ENCODE assay signal across 13 cellular contexts in genomic region chr3:66239513-66240135, GRCh38. TPM values are rescaled to one million over a fixed set of nuclear protein-coding genes. Genes with fewer than 3 reads are reported as not detected.
DNase-seq lines count a peak whose midpoint lies in the region; ATAC-seq lines count a peak whose summit lies in the region.
"Had no signal": no experiment of that assay in that cellular context is flagged by ENCODE, and none has a peak within 500 bp of the region (broad histone marks: within the 10 kb centered on the region; RNA-seq: fewer than 3 reads in every experiment).

No MANE protein-coding gene starts in this region.

- H3K36me3 Mint-ChIP-seq in activated naive CD4-positive, alpha-beta T cell treated with anti-CD3 and anti-CD28 coated beads for 36 hours (ENCODE audit: low read depth) = peaks cover 67% of the 10 kb centered on the region
- peaks cover 54% of the 10 kb centered on the region for H3K36me3 Mint-ChIP-seq in activated naive CD4-positive, alpha-beta T cell treated with anti-CD3 and anti-CD28 coated beads, Interleukin-2, amount 10 ng/mL, durations not matched to agents 7 days and 5 days
- peaks cover 33 to 67% (median 60%) of the 10 kb centered on the region in 3 donors for H3K36me3 Mint-ChIP-seq in naive thymus-derived CD8-positive, alpha-beta T cell

- ATAC-seq in GM21447 (IDR thresholded peaks at IDR 0.05; ENCODE audit: unreplicated experiment) (peak; percentile 51), sciatic nerve (no peak)
- peak; percentile 25 to 67 for ATAC-seq in naive thymus-derived CD8-positive, alpha-beta T cell

- H3K4me1 Mint-ChIP-seq in activated naive CD4-positive, alpha-beta T cell treated with anti-CD3 and anti-CD28 coated beads for 36 hours (ENCODE audit: low read depth) = peaks cover 30% of the 10 kb centered on the region
- H3K4me1 Mint-ChIP-seq in activated naive CD4-positive, alpha-beta T cell treated with anti-CD3 and anti-CD28 coated beads, Interleukin-2, amount 10 ng/mL, durations not matched to agents 7 days and 5 days = peaks cover 12% of the 10 kb centered on the region
- peaks cover 2 to 18% (median 13%) of the 10 kb centered on the region in 4 donors for H3K4me1 Mint-ChIP-seq in naive thymus-derived CD8-positive, alpha-beta T cell

- CTCF ChIA-PET in activated naive CD4-positive, alpha-beta T cell treated with anti-CD3 and anti-CD28 coated beads for 36 hours (lab: Charles Lee) = interaction anchor here (0.6 to 1.5 kb wide), 5 partner anchors 12 to 21 kb away, joined by 3 to 5 read pairs (median 3); no protein-coding TSS in a partner anchor
- CTCF ChIA-PET in activated naive CD4-positive, alpha-beta T cell treated with anti-CD3 and anti-CD28 coated beads, Interleukin-2, amount 10 ng/mL, durations not matched to agents 7 days and 5 days (lab: Charles Lee) = interaction anchor here (1.4 kb wide), 1 partner anchor 15 kb away, joined by 7 read pairs; no protein-coding TSS in a partner anchor

- intact Hi-C loops in activated naive CD4-positive, alpha-beta T cell treated with anti-CD3 and anti-CD28 coated beads for 36 hours (cut with micrococcal nuclease) = loop anchor here (1.0 kb wide), 5 partner anchors 11 to 233 kb away; no protein-coding TSS in a partner anchor
- intact Hi-C loops in sciatic nerve (cut with DNase I) = no loop called here

- POLR2A ChIA-PET in naive thymus-derived CD8-positive, alpha-beta T cell (lab: Charles Lee) = no interaction called here

- peak overlapping the region; percentile 5 for H3K4me3 Mint-ChIP-seq in activated naive CD4-positive, alpha-beta T cell treated with anti-CD3 and anti-CD28 coated beads for 36 hours
- H3K4me3 Mint-ChIP-seq in activated naive CD4-positive, alpha-beta T cell treated with anti-CD3 and anti-CD28 coated beads, Interleukin-2, amount 10 ng/mL, durations not matched to agents 7 days and 5 days = no peak overlapping the region
- H3K4me3 Mint-ChIP-seq in naive thymus-derived CD8-positive, alpha-beta T cell = no peak overlapping the region

- H3K9me3 Mint-ChIP-seq in activated naive CD4-positive, alpha-beta T cell treated with anti-CD3 and anti-CD28 coated beads for 36 hours = peaks cover 33% of the 10 kb centered on the region
- H3K9me3 Mint-ChIP-seq in activated naive CD4-positive, alpha-beta T cell treated with anti-CD3 and anti-CD28 coated beads, Interleukin-2, amount 10 ng/mL, durations not matched to agents 7 days and 5 days = peaks cover 26% of the 10 kb centered on the region
- peaks cover 0 to 40% (median 21%) of the 10 kb centered on the region in 9 donors for H3K9me3 Mint-ChIP-seq in naive thymus-derived CD8-positive, alpha-beta T cell

- DNase-seq in activated naive CD4-positive, alpha-beta T cell treated with anti-CD3 and anti-CD28 coated beads for 36 hours = peak; percentile 64
- no peak for DNase-seq in activated naive CD4-positive, alpha-beta T cell treated with anti-CD3 and anti-CD28 coated beads, Interleukin-2, amount 10 ng/mL, durations not matched to agents 7 days and 5 days
- DNase-seq in NCI-H2171 (lab: John Stamatoyannopoulos, UW) (peak; percentile 10), NCI-H1048 (lab: John Stamatoyannopoulos, UW) (no peak), cerebellar cortex (ENCODE audit: low spot score) (no peak), sciatic nerve (ENCODE audit: low spot score) (no peak)
- peak in 2 of 10 donors; percentile 24 to 25 for DNase-seq in naive thymus-derived CD8-positive, alpha-beta T cell
- DNase-seq: foreskin fibroblast, GDM1, NCI-H2029 treated with DMSO at 0.1 percent for 48 hours, NCI-H748 treated with DMSO at 0.1 percent for 48 hours, occipital lobe had no signal

- H3K27me3 Mint-ChIP-seq in activated naive CD4-positive, alpha-beta T cell treated with anti-CD3 and anti-CD28 coated beads for 36 hours (ENCODE audit: low read depth) = no peaks in the 10 kb centered on the region
- no peaks in the 10 kb centered on the region for H3K27me3 Mint-ChIP-seq in activated naive CD4-positive, alpha-beta T cell treated with anti-CD3 and anti-CD28 coated beads, Interleukin-2, amount 10 ng/mL, durations not matched to agents 7 days and 5 days
- H3K27me3 Mint-ChIP-seq in naive thymus-derived CD8-positive, alpha-beta T cell = no peaks in the 10 kb centered on the region

- H3K27ac Mint-ChIP-seq in activated naive CD4-positive, alpha-beta T cell treated with anti-CD3 and anti-CD28 coated beads for 36 hours = peak overlapping the region; percentile 86
- H3K27ac Mint-ChIP-seq in activated naive CD4-positive, alpha-beta T cell treated with anti-CD3 and anti-CD28 coated beads, Interleukin-2, amount 10 ng/mL, durations not matched to agents 7 days and 5 days = no peak overlapping the region
- H3K27ac Mint-ChIP-seq in naive thymus-derived CD8-positive, alpha-beta T cell = peak overlapping the region in 2 of 10 donors; percentile 61 to 76

RNA-seq across cellular contexts. Expression of gene SLC25A26, which starts 18.8 kb away (rescaled TPM):
- 10 to 100 TPM; 25.3 to 26.3 TPM for total RNA-seq in activated naive CD4-positive, alpha-beta T cell treated with anti-CD3 and anti-CD28 coated beads for 36 hours
- 10 to 100 TPM; 19.0 to 20.4 TPM for total RNA-seq in naive thymus-derived CD8-positive, alpha-beta T cell
- polyA plus RNA-seq in naive thymus-derived CD8-positive, alpha-beta T cell = 10 to 100 TPM; 49.3 to 62.5 (median 51.9) TPM
- total RNA-seq in sciatic nerve = 16.4 TPM

Comparison
In these comparisons a context has a peak if more than half of its experiments do, and no peak if none do; other contexts are left out.
1. DNase-seq: peak in activated naive CD4-positive, alpha-beta T cell treated with anti-CD3 and anti-CD28 coated beads for 36 hours (single experiment) and NCI-H2171 (single experiment); none in activated naive CD4-positive, alpha-beta T cell treated with anti-CD3 and anti-CD28 coated beads, Interleukin-2, amount 10 ng/mL, durations not matched to agents 7 days and 5 days (single experiment), NCI-H1048 (single experiment), cerebellar cortex (single experiment) and sciatic nerve (single experiment).